ENCODE assay signal across 8 cellular contexts in the genomic region with DNA sequence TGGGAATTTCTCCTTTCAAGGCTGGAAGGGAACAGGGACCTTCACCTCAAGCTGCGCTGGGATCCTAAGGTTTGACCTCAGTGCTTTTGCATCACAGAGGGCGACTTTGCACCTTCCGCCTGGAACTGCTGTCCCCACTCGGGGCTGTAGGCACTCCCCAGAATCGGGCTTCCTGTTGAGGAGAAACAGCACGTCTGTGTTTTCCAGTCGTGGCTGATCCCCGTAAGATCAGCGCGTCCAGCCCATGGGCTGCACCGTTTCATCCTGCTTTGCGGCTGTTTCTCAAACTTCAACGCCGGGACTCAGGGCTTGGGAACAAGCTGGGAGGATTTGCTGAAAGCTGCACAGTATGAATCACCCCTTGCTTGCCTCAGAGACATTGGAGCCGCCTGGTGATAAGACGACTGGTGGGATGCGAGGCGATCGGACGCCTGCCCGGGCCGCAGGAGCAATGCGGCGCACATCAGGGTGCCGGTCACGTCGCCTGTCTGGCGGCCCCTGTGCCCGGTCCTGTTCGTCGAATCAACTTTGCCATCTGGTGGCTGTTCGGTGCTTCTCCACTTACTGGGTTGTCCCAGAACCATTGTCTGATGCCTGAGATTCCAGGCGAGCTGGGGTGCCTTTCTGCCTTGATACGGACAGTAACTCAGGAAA. TPM values are rescaled to one million over a fixed set of nuclear protein-coding genes. Genes with fewer than 3 reads are reported as not detected.
DNase-seq lines count a peak whose midpoint lies in the region; ATAC-seq and TF ChIP-seq lines count a peak whose summit lies in the region.

No MANE protein-coding gene starts in this region.

- peak; percentile 76 to 90 (median 80) for ATAC-seq in psoas muscle
- no peak for ATAC-seq in GM21447 (IDR thresholded peaks at IDR 0.05; ENCODE audit: unreplicated experiment)
- no peak for ATAC-seq in HG02973 (IDR thresholded peaks at IDR 0.05; ENCODE audit: unreplicated experiment)

- H3K36me3 ChIP-seq in WERI-Rb-1 (no peaks in the 10 kb centered on the region), right atrium auricular region (no peaks in the 10 kb centered on the region), psoas muscle (ENCODE audit: insufficient read depth in 1 of 2, low read depth in 1 of 2) (no peaks in the 10 kb centered on the region)

- H3K4me1 ChIP-seq in right atrium auricular region: peaks cover 0 to 15% of the 10 kb centered on the region in 2 donors
- peaks cover 6% of the 10 kb centered on the region for H3K4me1 ChIP-seq in psoas muscle

- TF ChIP-seq CTCF in WERI-Rb-1 (IDR thresholded peaks at IDR 0.05; ENCODE audit: low read depth, low read length) (peak; percentile 67), right atrium auricular region (IDR thresholded peaks at IDR 0.05) (peak in 1 of 2 donors; percentile 77), psoas muscle (IDR thresholded peaks at IDR 0.05) (peak; percentile 47)

- intact Hi-C loops in psoas muscle (cut with DNase I): loop anchor here in 1 of 2 donors (5.0 kb wide), 2 partner anchors 70 to 225 kb away; no protein-coding TSS in a partner anchor

- H3K27me3 ChIP-seq in WERI-Rb-1 (ENCODE audit: insufficient read depth, low read depth, severe bottlenecking) (no peaks in the 10 kb centered on the region), right atrium auricular region (no peaks in the 10 kb centered on the region), psoas muscle (ENCODE audit: insufficient read depth in 3 of 3, low read length in 2 of 3) (peaks cover 0 to 7% (median 0%) of the 10 kb centered on the region in 3 donors)

- H3K9me3 ChIP-seq in WERI-Rb-1 (ENCODE audit: severe bottlenecking): no peaks in the 10 kb centered on the region
- H3K9me3 ChIP-seq in right atrium auricular region: no peaks in the 10 kb centered on the region
- no peaks in the 10 kb centered on the region for H3K9me3 ChIP-seq in psoas muscle

- WGBS in psoas muscle, 3 donors: 12 to 17% (median 15%) methylated on average over 34 of the region's 34 CpGs

- DNase-seq in EL: peak; percentile 80
- DNase-seq in WERI-Rb-1: peak; percentile 87
- peak; percentile 66 for DNase-seq in right atrium auricular region (ENCODE audit: low spot score)
- peak; percentile 52 to 80 for DNase-seq in psoas muscle
- DNase-seq in NCI-H748 (lab: John Stamatoyannopoulos, UW; ENCODE audit: unreplicated experiment): no peak
- DNase-seq in NK-92 treated with Interleukin-12 subunit alpha and Interleukin-12 subunit beta, amount 100 ng/mL, for 24 hours (lab: John Stamatoyannopoulos, UW): no peak

- H3K27ac ChIP-seq in WERI-Rb-1 (peak overlapping the region; percentile 88), right atrium auricular region (peak overlapping the region in 1 of 2 donors; percentile 48), psoas muscle (no peak overlapping the region)

- H3K4me3 ChIP-seq in WERI-Rb-1 (ENCODE audit: low read depth, low read length) (peak overlapping the region; percentile 30), right atrium auricular region (peak overlapping the region; percentile 4 to 40), psoas muscle (peak overlapping the region; percentile 57)

RNA-seq across cellular contexts. Expression of a gene that starts 53.6 kb away (rescaled TPM):
- total RNA-seq in right atrium auricular region (under 1 TPM in 1 of 2 donors, not detected in 1; 0.08 TPM), psoas muscle (1 to 10 TPM in 1 of 4 donors, under 1 TPM in 3; 0.17 to 2.9 (median 0.29) TPM)
- polyA plus RNA-seq in psoas muscle: under 1 TPM; 0.01 to 0.77 (median 0.14) TPM

Comparison
In these comparisons a context has a peak if more than half of its experiments do, and no peak if none do; other contexts are left out.
1. DNase-seq: peak in EL (single experiment), WERI-Rb-1 (single experiment), right atrium auricular region (single experiment) and psoas muscle (2 of 2); none in NCI-H748 (single experiment) and NK-92 treated with Interleukin-12 subunit alpha and Interleukin-12 subunit beta, amount 100 ng/mL, for 24 hours (single experiment).
2. ATAC-seq: peak in psoas muscle (4 of 4); none in GM21447 (single experiment) and HG02973 (single experiment).
3. Peak in every context shown above with its lines, with median percentiles within 50 percentile points of each other: H3K4me3 ChIP-seq.